In genomic region chr4:56530269-56531148, GRCh38 we compare ENCODE assay signal across 8 cellular contexts. TPM values are rescaled to one million over a fixed set of nuclear protein-coding genes. Genes with fewer than 3 reads are reported as not detected.
DNase-seq lines count a peak whose midpoint lies in the region; ATAC-seq and TF ChIP-seq lines count a peak whose summit lies in the region.

No MANE protein-coding gene starts in this region.

- peak; percentile 98 for ATAC-seq in GM21381 (IDR thresholded peaks at IDR 0.05; ENCODE audit: unreplicated experiment)
- ATAC-seq in natural killer cell treated with Interleukin-12 subunit alpha and Interleukin-12 subunit beta and Interleukin-15 and Interleukin-18, amount 100 ng/mL, for 72 hours = peak; percentile 100
- ATAC-seq in stimulated activated memory B cell treated with anti-CD40 and anti-IgM and Interleukin-4, amounts not matched to agents 10 μg/mL and 1 μg/mL and 100 μg/mL, for 72 hours = peak; percentile 98

- H3K27ac Mint-ChIP-seq in natural killer cell treated with Interleukin-12 subunit alpha and Interleukin-12 subunit beta and Interleukin-15 and Interleukin-18, amount 100 ng/mL, for 72 hours = no peak overlapping the region
- H3K27ac Mint-ChIP-seq in stimulated activated memory B cell treated with anti-CD40 and anti-IgM and Interleukin-4, amounts not matched to agents 10 μg/mL and 1 μg/mL and 100 μg/mL, for 72 hours = no peak overlapping the region

- no peak for TF ChIP-seq CTCF in Peyer's patch (IDR thresholded peaks at IDR 0.05)

- no peaks in the 10 kb centered on the region for H3K27me3 Mint-ChIP-seq in natural killer cell treated with Interleukin-12 subunit alpha and Interleukin-12 subunit beta and Interleukin-15 and Interleukin-18, amount 100 ng/mL, for 72 hours
- no peaks in the 10 kb centered on the region for H3K27me3 Mint-ChIP-seq in stimulated activated memory B cell treated with anti-CD40 and anti-IgM and Interleukin-4, amounts not matched to agents 10 μg/mL and 1 μg/mL and 100 μg/mL, for 72 hours

- no peak overlapping the region for H3K4me3 Mint-ChIP-seq in natural killer cell treated with Interleukin-12 subunit alpha and Interleukin-12 subunit beta and Interleukin-15 and Interleukin-18, amount 100 ng/mL, for 72 hours
- no peak overlapping the region for H3K4me3 Mint-ChIP-seq in stimulated activated memory B cell treated with anti-CD40 and anti-IgM and Interleukin-4, amounts not matched to agents 10 μg/mL and 1 μg/mL and 100 μg/mL, for 72 hours

- H3K4me3 ChIP-seq in Peyer's patch = peak overlapping the region; percentile 31 to 63 (median 52)

- H3K9me3 Mint-ChIP-seq in natural killer cell treated with Interleukin-12 subunit alpha and Interleukin-12 subunit beta and Interleukin-15 and Interleukin-18, amount 100 ng/mL, for 72 hours = no peaks in the 10 kb centered on the region
- H3K9me3 Mint-ChIP-seq in stimulated activated memory B cell treated with anti-CD40 and anti-IgM and Interleukin-4, amounts not matched to agents 10 μg/mL and 1 μg/mL and 100 μg/mL, for 72 hours = no peaks in the 10 kb centered on the region

- peak overlapping the region in 1 of 4 donors; percentile 17 for H3K27ac ChIP-seq in Peyer's patch

- no peaks in the 10 kb centered on the region for H3K36me3 Mint-ChIP-seq in natural killer cell treated with Interleukin-12 subunit alpha and Interleukin-12 subunit beta and Interleukin-15 and Interleukin-18, amount 100 ng/mL, for 72 hours
- no peaks in the 10 kb centered on the region for H3K36me3 Mint-ChIP-seq in stimulated activated memory B cell treated with anti-CD40 and anti-IgM and Interleukin-4, amounts not matched to agents 10 μg/mL and 1 μg/mL and 100 μg/mL, for 72 hours

- TF ChIP-seq POLR2A in Peyer's patch (IDR thresholded peaks at IDR 0.05) = no peak

- H3K36me3 ChIP-seq in Peyer's patch = no peaks in the 10 kb centered on the region

- peak; percentile 65 for DNase-seq in COLO668 (lab: John Stamatoyannopoulos, UW; ENCODE audit: unreplicated experiment)
- DNase-seq in HT-29 (ENCODE audit: low spot score) = peak; percentile 36
- DNase-seq in Peyer's patch = peak; percentile 83 to 94 (median 86)
- DNase-seq in activated T-helper 1 cell treated with anti-CD3 and anti-CD28 coated beads, Interleukin-2, amount 50 U/mL, for 16 hours (ENCODE audit: low read depth in 1 of 2, low spot score in 1 of 2) = peak; percentile 63 to 69
- DNase-seq in fibroblast of the conjunctiva (ENCODE audit: low read depth) = peak; percentile 68
- peak; percentile 86 for DNase-seq in natural killer cell treated with Interleukin-12 subunit alpha and Interleukin-12 subunit beta and Interleukin-15 and Interleukin-18, amount 100 ng/mL, for 72 hours (ENCODE audit: low spot score)

- no peaks in the 10 kb centered on the region for H3K9me3 ChIP-seq in Peyer's patch

- H3K27me3 ChIP-seq in Peyer's patch = no peaks in the 10 kb centered on the region

- no peaks in the 10 kb centered on the region for H3K4me1 Mint-ChIP-seq in natural killer cell treated with Interleukin-12 subunit alpha and Interleukin-12 subunit beta and Interleukin-15 and Interleukin-18, amount 100 ng/mL, for 72 hours (ENCODE audit: low read depth in 2 of 2)
- no peaks in the 10 kb centered on the region for H3K4me1 Mint-ChIP-seq in stimulated activated memory B cell treated with anti-CD40 and anti-IgM and Interleukin-4, amounts not matched to agents 10 μg/mL and 1 μg/mL and 100 μg/mL, for 72 hours

- peaks cover 0 to 5% (median 0%) of the 10 kb centered on the region in 4 donors for H3K4me1 ChIP-seq in Peyer's patch

RNA-seq across cellular contexts. Expression of gene ARL9, which starts 24.9 kb away (rescaled TPM):
- 0.79 TPM in 1 of 2 replicates, not detected in the other for total RNA-seq in HT-29 (2014; rRNA removed; shearing (Covaris generic))
- not detected for total RNA-seq in Peyer's patch
- not detected for total RNA-seq in natural killer cell treated with Interleukin-12 subunit alpha and Interleukin-12 subunit beta and Interleukin-15 and Interleukin-18, amount 100 ng/mL, for 72 hours

Comparison
In these comparisons a context has a peak if more than half of its experiments do, and no peak if none do; other contexts are left out.
1. DNase-seq: peak in every context shown above with its lines; median percentile 86 in Peyer's patch; 86 in natural killer cell treated with Interleukin-12 subunit alpha and Interleukin-12 subunit beta and Interleukin-15 and Interleukin-18, amount 100 ng/mL, for 72 hours; 68 in fibroblast of the conjunctiva; 66 in activated T-helper 1 cell treated with anti-CD3 and anti-CD28 coated beads, Interleukin-2, amount 50 U/mL, for 16 hours; 65 in COLO668; 36 in HT-29.